ENCODE assay signal across 1 cellular context in genomic region chr12:65039306-65039705, GRCh38.
TF ChIP-seq lines count a peak whose summit lies in the region.

No MANE protein-coding gene starts in this region.

TF ChIP-seq in HCT116, 20 proteins besides CTCF, POLR2A, EP300 and RAD21 (continued from another document):
- TF ChIP-seq, protein P1, sequence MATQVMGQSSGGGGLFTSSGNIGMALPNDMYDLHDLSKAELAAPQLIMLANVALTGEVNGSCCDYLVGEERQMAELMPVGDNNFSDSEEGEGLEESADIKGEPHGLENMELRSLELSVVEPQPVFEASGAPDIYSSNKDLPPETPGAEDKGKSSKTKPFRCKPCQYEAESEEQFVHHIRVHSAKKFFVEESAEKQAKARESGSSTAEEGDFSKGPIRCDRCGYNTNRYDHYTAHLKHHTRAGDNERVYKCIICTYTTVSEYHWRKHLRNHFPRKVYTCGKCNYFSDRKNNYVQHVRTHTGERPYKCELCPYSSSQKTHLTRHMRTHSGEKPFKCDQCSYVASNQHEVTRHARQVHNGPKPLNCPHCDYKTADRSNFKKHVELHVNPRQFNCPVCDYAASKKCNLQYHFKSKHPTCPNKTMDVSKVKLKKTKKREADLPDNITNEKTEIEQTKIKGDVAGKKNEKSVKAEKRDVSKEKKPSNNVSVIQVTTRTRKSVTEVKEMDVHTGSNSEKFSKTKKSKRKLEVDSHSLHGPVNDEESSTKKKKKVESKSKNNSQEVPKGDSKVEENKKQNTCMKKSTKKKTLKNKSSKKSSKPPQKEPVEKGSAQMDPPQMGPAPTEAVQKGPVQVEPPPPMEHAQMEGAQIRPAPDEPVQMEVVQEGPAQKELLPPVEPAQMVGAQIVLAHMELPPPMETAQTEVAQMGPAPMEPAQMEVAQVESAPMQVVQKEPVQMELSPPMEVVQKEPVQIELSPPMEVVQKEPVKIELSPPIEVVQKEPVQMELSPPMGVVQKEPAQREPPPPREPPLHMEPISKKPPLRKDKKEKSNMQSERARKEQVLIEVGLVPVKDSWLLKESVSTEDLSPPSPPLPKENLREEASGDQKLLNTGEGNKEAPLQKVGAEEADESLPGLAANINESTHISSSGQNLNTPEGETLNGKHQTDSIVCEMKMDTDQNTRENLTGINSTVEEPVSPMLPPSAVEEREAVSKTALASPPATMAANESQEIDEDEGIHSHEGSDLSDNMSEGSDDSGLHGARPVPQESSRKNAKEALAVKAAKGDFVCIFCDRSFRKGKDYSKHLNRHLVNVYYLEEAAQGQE (IDR thresholded peaks at IDR 0.05; ENCODE audit: low read depth) = no peak
- TF ChIP-seq FOSL1 (IDR thresholded peaks at IDR 0.05; ENCODE audit: low read depth) (no peak), ATF3 (IDR thresholded peaks at IDR 0.05) (no peak), ELF1 (IDR thresholded peaks at IDR 0.05; ENCODE audit: borderline replicate concordance, low read depth) (no peak), YY1 (IDR thresholded peaks at IDR 0.05; ENCODE audit: extremely low read depth, insufficient replicate concordance, low read depth, low read length) (no peak), JUND (IDR thresholded peaks at IDR 0.05) (no peak), ZFX (IDR thresholded peaks at IDR 0.05) (no peak), EGR1 (IDR thresholded peaks at IDR 0.05; ENCODE audit: low read depth) (no peak), EZH2phosphoT487 (IDR thresholded peaks at IDR 0.05; ENCODE audit: borderline replicate concordance) (no peak), SIN3A (IDR thresholded peaks at IDR 0.05; ENCODE audit: low read depth) (no peak)
- TF ChIP-seq, protein P2, sequence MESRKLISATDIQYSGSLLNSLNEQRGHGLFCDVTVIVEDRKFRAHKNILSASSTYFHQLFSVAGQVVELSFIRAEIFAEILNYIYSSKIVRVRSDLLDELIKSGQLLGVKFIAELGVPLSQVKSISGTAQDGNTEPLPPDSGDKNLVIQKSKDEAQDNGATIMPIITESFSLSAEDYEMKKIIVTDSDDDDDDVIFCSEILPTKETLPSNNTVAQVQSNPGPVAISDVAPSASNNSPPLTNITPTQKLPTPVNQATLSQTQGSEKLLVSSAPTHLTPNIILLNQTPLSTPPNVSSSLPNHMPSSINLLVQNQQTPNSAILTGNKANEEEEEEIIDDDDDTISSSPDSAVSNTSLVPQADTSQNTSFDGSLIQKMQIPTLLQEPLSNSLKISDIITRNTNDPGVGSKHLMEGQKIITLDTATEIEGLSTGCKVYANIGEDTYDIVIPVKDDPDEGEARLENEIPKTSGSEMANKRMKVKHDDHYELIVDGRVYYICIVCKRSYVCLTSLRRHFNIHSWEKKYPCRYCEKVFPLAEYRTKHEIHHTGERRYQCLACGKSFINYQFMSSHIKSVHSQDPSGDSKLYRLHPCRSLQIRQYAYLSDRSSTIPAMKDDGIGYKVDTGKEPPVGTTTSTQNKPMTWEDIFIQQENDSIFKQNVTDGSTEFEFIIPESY (IDR thresholded peaks at IDR 0.05; ENCODE audit: extremely low read depth, insufficient replicate concordance, low read length) = no peak
